In genomic region chr19:10379880-10380310, GRCh38 we compare ENCODE assay signal across 7 cellular contexts. TPM values are rescaled to one million over a fixed set of nuclear protein-coding genes. Genes with fewer than 3 reads are reported as not detected.
DNase-seq lines count a peak whose midpoint lies in the region; ATAC-seq and TF ChIP-seq lines count a peak whose summit lies in the region.

No MANE protein-coding gene starts in this region.

- peak overlapping the region; percentile 87 for H2AFZ ChIP-seq in GM23248

- DNase-seq in GM23248: peak; percentile 41
- DNase-seq in T-cell: no peak
- DNase-seq in glutamatergic neuron: no peak
- no peak for DNase-seq in LoVo (ENCODE audit: low spot score)
- no peak for DNase-seq in inferior parietal cortex (ENCODE audit: extremely low spot score)

- TF ChIP-seq CTCF in glutamatergic neuron (IDR thresholded peaks at IDR 0.05; ENCODE audit: partially characterized antibody, unreplicated experiment): no peak

- 0% methylated on average over 9 of the region's 9 CpGs for WGBS in GM23248 (ENCODE audit: low coverage in 1 of 2, low lambda C conversion rate in 2 of 2, missing lambda C conversion rate in 2 of 2), 2 experiments

- H3F3A ChIP-seq in GM23248 (ENCODE audit: insufficient read depth): no peaks in the 10 kb centered on the region

- no peaks in the 10 kb centered on the region for H4K20me1 ChIP-seq in GM23248 (ENCODE audit: insufficient read depth)

- peaks cover 11% of the 10 kb centered on the region for H3K79me2 ChIP-seq in GM23248 (ENCODE audit: insufficient read depth)

- H3K9me2 ChIP-seq in GM23248 (ENCODE audit: insufficient read depth): no peaks in the 10 kb centered on the region

- ATAC-seq in T-cell (replicated peaks in 1 of 4) (peak in 3 of 4 experiments; percentile 0 to 3 (median 2)), HG02870 (IDR thresholded peaks at IDR 0.05; ENCODE audit: unreplicated experiment) (no peak)

- no peaks in the 10 kb centered on the region for H3K4me1 ChIP-seq in GM23248 (ENCODE audit: insufficient read depth)

- in situ Hi-C loops in GM23248 (cut with MboI): loop anchor here (25.0 kb wide), 1 partner anchor 443 kb away; the partner anchor contains the start of gene OLFM2

- no peaks in the 10 kb centered on the region for H3K9me3 ChIP-seq in GM23248 (ENCODE audit: low read depth)

- H3K36me3 ChIP-seq in GM23248 (ENCODE audit: low read depth): 0 out of 2 replicates have a peak, but pooled peaks cover 5% of the 10 kb centered on the region

- H3K27ac ChIP-seq in GM23248: no peak overlapping the region; the same call in 1 of the 2 replicates
- peak overlapping the region; percentile 63 to 96 (median 88) for H3K27ac ChIP-seq in skin epidermis

- H3K27me3 ChIP-seq in GM23248 (replicated peaks; ENCODE audit: insufficient read depth): no peaks in the 10 kb centered on the region

- peak overlapping the region; percentile 85 for H3K4me3 ChIP-seq in GM23248
- peak overlapping the region; percentile 63 to 93 (median 79) for H3K4me3 ChIP-seq in skin epidermis

- H3K9ac ChIP-seq in GM23248: peak overlapping the region; percentile 83

- peak overlapping the region; percentile 84 to 87 for H3K27ac Mint-ChIP-seq in T-cell
- H3K27ac Mint-ChIP-seq in glutamatergic neuron (ENCODE audit: unreplicated experiment): peak overlapping the region; percentile 78

- H3K9me3 Mint-ChIP-seq in T-cell (no peaks in the 10 kb centered on the region), glutamatergic neuron (ENCODE audit: unreplicated experiment) (peaks cover 8% of the 10 kb centered on the region)

- CTCF ChIA-PET in T-cell (lab: Charles Lee): interaction anchor here (0.6 to 1.8 kb wide), 12 partner anchors 9 to 184 kb away, joined by 3 to 13 read pairs (median 4); partner anchors contain the start of gene ICAM1 (in 1 of the 2)

- H3K4me1 Mint-ChIP-seq in T-cell: peaks cover 24 to 29% (median 27%) of the 10 kb centered on the region in 3 donors
- peaks cover 6% of the 10 kb centered on the region for H3K4me1 Mint-ChIP-seq in glutamatergic neuron (ENCODE audit: low read depth, unreplicated experiment)

- H3K27me3 Mint-ChIP-seq in T-cell: no peaks in the 10 kb centered on the region
- peaks cover 5% of the 10 kb centered on the region for H3K27me3 Mint-ChIP-seq in glutamatergic neuron (ENCODE audit: unreplicated experiment)

- H3K4me2 ChIP-seq in GM23248 (ENCODE audit: unreplicated experiment): peak overlapping the region; percentile 93

- H3K36me3 Mint-ChIP-seq in T-cell (peaks cover 14% of the 10 kb centered on the region), glutamatergic neuron (ENCODE audit: unreplicated experiment) (peaks cover 3% of the 10 kb centered on the region)

- H3K4me3 Mint-ChIP-seq in T-cell (peak overlapping the region; percentile 85 to 95 (median 94)), glutamatergic neuron (ENCODE audit: unreplicated experiment) (peak overlapping the region; percentile 97)

- POLR2A ChIA-PET in T-cell (lab: Charles Lee): interaction anchor here (0.6 to 1.0 kb wide), 2 partner anchors 46 to 91 kb away, joined by 5 to 8 read pairs; no protein-coding TSS in a partner anchor

RNA-seq across cellular contexts. Expression of gene TYK2, which starts 0.5 kb away (rescaled TPM):
- 64.1 and 85.5 TPM in 2 replicates for total RNA-seq in GM23248 (2014; rRNA removed; shearing (Covaris generic))
- polyA plus RNA-seq in GM23248 (2016; fragmentation: Nextera tagmentation; extraction: Ambion mirVana): 54.3 and 60.4 TPM in 2 replicates
- 100 to 1,000 TPM; 277 to 346 (median 323) TPM for total RNA-seq in T-cell
- total RNA-seq in glutamatergic neuron (ENCODE audit: unreplicated experiment): 90.4 TPM

RNA-seq across cellular contexts. Expression of gene CDC37, which starts 23.4 kb away (rescaled TPM):
- total RNA-seq in GM23248 (2014; rRNA removed; shearing (Covaris generic)): 268 and 301 TPM in 2 replicates
- 288 and 291 TPM in 2 replicates for polyA plus RNA-seq in GM23248 (2016; fragmentation: Nextera tagmentation; extraction: Ambion mirVana)
- 100 to 1,000 TPM; 163 to 205 (median 190) TPM for total RNA-seq in T-cell
- total RNA-seq in glutamatergic neuron (ENCODE audit: unreplicated experiment): 128 TPM

RNA-seq across cellular contexts. Expression of gene PDE4A, which starts 40.4 kb away (rescaled TPM):
- 2.4 and 4.7 TPM in 2 replicates for total RNA-seq in GM23248 (2014; rRNA removed; shearing (Covaris generic))
- 15.9 and 17.4 TPM in 2 replicates for polyA plus RNA-seq in GM23248 (2016; fragmentation: Nextera tagmentation; extraction: Ambion mirVana)
- total RNA-seq in T-cell: 10 to 100 TPM in 1 of 5 donors, 1 to 10 TPM in 4; 2.2 to 13.3 (median 6.2) TPM
- total RNA-seq in glutamatergic neuron (ENCODE audit: unreplicated experiment): 5.7 TPM

RNA-seq across cellular contexts. Expression of gene ICAM3, which starts 40.5 kb away (rescaled TPM):
- 3.4 and 8.6 TPM in 2 replicates for total RNA-seq in GM23248 (2014; rRNA removed; shearing (Covaris generic))
- polyA plus RNA-seq in GM23248 (2016; fragmentation: Nextera tagmentation; extraction: Ambion mirVana): 23.1 and 23.4 TPM in 2 replicates
- total RNA-seq in T-cell (100 to 1,000 TPM; 167 to 233 (median 183) TPM), glutamatergic neuron (ENCODE audit: unreplicated experiment) (2.0 TPM)

RNA-seq across cellular contexts. Expression of gene RAVER1, which starts 46.6 kb away (rescaled TPM):
- total RNA-seq in GM23248 (2014; rRNA removed; shearing (Covaris generic)): 23.0 and 27.1 TPM in 2 replicates
- polyA plus RNA-seq in GM23248 (2016; fragmentation: Nextera tagmentation; extraction: Ambion mirVana): 28.7 and 29.2 TPM in 2 replicates
- 10 to 100 TPM; 31.5 to 68.2 (median 61.2) TPM for total RNA-seq in T-cell
- 24.8 TPM for total RNA-seq in glutamatergic neuron (ENCODE audit: unreplicated experiment)
